In the genomic region with DNA sequence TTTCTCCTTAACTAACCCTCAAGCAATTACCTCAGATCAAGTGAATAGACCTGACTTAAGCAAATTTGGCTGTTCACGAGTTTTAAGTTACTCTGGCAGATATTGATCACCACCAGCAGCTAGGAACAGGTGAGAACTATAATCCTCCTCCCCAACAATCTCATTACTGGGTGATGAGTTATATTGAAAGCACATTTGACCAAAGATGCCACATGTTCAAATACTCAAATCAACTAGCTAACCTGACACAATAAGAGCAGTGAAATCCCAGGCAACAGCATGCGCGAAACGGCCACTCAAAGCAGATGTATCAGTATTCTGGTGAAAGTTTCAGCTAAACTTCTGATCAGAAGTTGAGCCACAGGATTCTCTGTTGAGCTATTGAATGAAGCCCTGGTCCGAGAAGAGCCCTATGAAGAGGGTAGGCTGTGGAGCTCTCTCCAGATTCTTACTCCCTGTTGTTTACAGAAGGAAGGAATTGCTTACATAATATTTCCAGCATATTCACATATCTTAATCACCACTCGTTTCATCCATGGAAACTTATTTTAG, we compare ENCODE assay signal across 9 cellular contexts. TPM values are rescaled to one million over a fixed set of nuclear protein-coding genes. Genes with fewer than 3 reads are reported as not detected.
A peak's percentile ranks its signal among the peaks of the same experiment; 100 is the strongest.
DNase-seq lines count a peak whose midpoint lies in the region; ATAC-seq and TF ChIP-seq lines count a peak whose summit lies in the region.
"Had no signal": no experiment of that assay in that cellular context is flagged by ENCODE, and none has a peak within 500 bp of the region (broad histone marks: within the 10 kb centered on the region; RNA-seq: fewer than 3 reads in every experiment).

No MANE protein-coding gene starts in this region.

- no peak overlapping the region for H3K4me3 ChIP-seq in AG10803 (ENCODE audit: low read length)
- no peak overlapping the region for H3K4me3 ChIP-seq in CD8-positive, alpha-beta T cell (ENCODE audit: low read depth, low read length)

- H3K9me3 Mint-ChIP-seq in chondrocyte (ENCODE audit: low read depth): peaks cover 3% of the 10 kb centered on the region
- H3K9me3 Mint-ChIP-seq in CD8-positive, alpha-beta T cell: no peaks in the 10 kb centered on the region

- peak overlapping the region; percentile 9 for H3K4me3 Mint-ChIP-seq in chondrocyte (ENCODE audit: unreplicated experiment)
- H3K4me3 Mint-ChIP-seq in CD8-positive, alpha-beta T cell: no peak overlapping the region

- TF ChIP-seq CTCF in AG10803 (conservative IDR thresholded peaks at IDR 0.05; ENCODE audit: low read length): no peak
- TF ChIP-seq CTCF in chondrocyte (IDR thresholded peaks at IDR 0.05): no peak
- no peak for TF ChIP-seq CTCF in CD8-positive, alpha-beta T cell (IDR thresholded peaks at IDR 0.05)

- no peaks in the 10 kb centered on the region for H3K27me3 ChIP-seq in CD8-positive, alpha-beta T cell (ENCODE audit: insufficient read depth, low read length)

- no peak overlapping the region for H3K27ac ChIP-seq in CD8-positive, alpha-beta T cell (ENCODE audit: low read depth, low read length)

- no peaks in the 10 kb centered on the region for H3K36me3 Mint-ChIP-seq in chondrocyte (ENCODE audit: low read depth)
- no peaks in the 10 kb centered on the region for H3K36me3 Mint-ChIP-seq in CD8-positive, alpha-beta T cell

- H3K36me3 ChIP-seq in CD8-positive, alpha-beta T cell (ENCODE audit: insufficient read depth, low read length): no peaks in the 10 kb centered on the region

- POLR2A ChIA-PET in CD8-positive, alpha-beta T cell (lab: Charles Lee): no interaction called here

- H3K9me3 ChIP-seq in CD8-positive, alpha-beta T cell (ENCODE audit: low read length): no peaks in the 10 kb centered on the region

- H3K27ac Mint-ChIP-seq in chondrocyte (ENCODE audit: unreplicated experiment): peak overlapping the region; percentile 92
- no peak overlapping the region for H3K27ac Mint-ChIP-seq in CD8-positive, alpha-beta T cell

- intact Hi-C loops in CD8-positive, alpha-beta T cell (cut with DNase I, micrococcal nuclease): no loop called here

- H3K4me1 ChIP-seq in CD8-positive, alpha-beta T cell (ENCODE audit: insufficient read depth, low read length): no peaks in the 10 kb centered on the region

- peaks cover 80% of the 10 kb centered on the region for H3K4me1 Mint-ChIP-seq in chondrocyte (ENCODE audit: low read depth)
- H3K4me1 Mint-ChIP-seq in CD8-positive, alpha-beta T cell (ENCODE audit: low read depth): no peaks in the 10 kb centered on the region

- CTCF ChIA-PET in CD8-positive, alpha-beta T cell (lab: Charles Lee): interaction anchor here (0.7 to 1.7 kb wide), 4 partner anchors 12 to 405 kb away, joined by 3 to 5 read pairs (median 4); no protein-coding TSS in a partner anchor

- DNase-seq in AG10803 (ENCODE audit: low read depth) (peak; percentile 57), chondrocyte (ENCODE audit: low spot score) (no peak), DMS114 treated with DMSO at 0.1 percent for 48 hours (lab: John Stamatoyannopoulos, UW; ENCODE audit: unreplicated experiment) (no peak), NCI-H1092 (lab: John Stamatoyannopoulos, UW) (no peak)
- no peak for DNase-seq in effector CD8-positive, alpha-beta T cell (lab: John Stamatoyannopoulos, UW)
- DNase-seq in CD8-positive, alpha-beta T cell: no peak
- DNase-seq: left colon had no signal

- H3K27me3 Mint-ChIP-seq in chondrocyte (ENCODE audit: low read depth): no peaks in the 10 kb centered on the region
- no peaks in the 10 kb centered on the region for H3K27me3 Mint-ChIP-seq in CD8-positive, alpha-beta T cell (ENCODE audit: low read depth)

- peak; percentile 84 for ATAC-seq in GM19351 (IDR thresholded peaks at IDR 0.05; ENCODE audit: unreplicated experiment)
- peak; percentile 80 for ATAC-seq in HG03066 (IDR thresholded peaks at IDR 0.05; ENCODE audit: low read depth, unreplicated experiment)
- ATAC-seq in CD8-positive, alpha-beta T cell: no peak
- ATAC-seq: left colon had no signal

RNA-seq across cellular contexts. Expression of a gene that starts 52.6 kb away (rescaled TPM):
- total RNA-seq in chondrocyte: 230 to 297 TPM (median 296 TPM) in 3 replicates
- total RNA-seq in CD8-positive, alpha-beta T cell: not detected

Comparison
In these comparisons a context has a peak if more than half of its experiments do, and no peak if none do; other contexts are left out.
1. RNA of a gene that starts 52.6 kb away (total RNA-seq): 230 to 297 TPM in chondrocyte; not detected in CD8-positive, alpha-beta T cell; every median in the first group is over 100 times any median in the second.